In genomic region chr3:138442433-138442832, GRCh38 we compare ENCODE assay signal across 11 cellular contexts. TPM values are rescaled to one million over a fixed set of nuclear protein-coding genes. Genes with fewer than 3 reads are reported as not detected.
DNase-seq lines count a peak whose midpoint lies in the region; ATAC-seq and TF ChIP-seq lines count a peak whose summit lies in the region.
"Had no signal": no experiment of that assay in that cellular context is flagged by ENCODE, and none has a peak within 500 bp of the region (broad histone marks: within the 10 kb centered on the region; RNA-seq: fewer than 3 reads in every experiment).

No MANE protein-coding gene starts in this region.

- H3K4me1 ChIP-seq in adipocyte (ENCODE audit: control insufficient read depth, insufficient read depth, low read length): peaks cover 34% of the 10 kb centered on the region
- no peaks in the 10 kb centered on the region for H3K4me1 ChIP-seq in testis

- H3K4me3 ChIP-seq in adipocyte (ENCODE audit: low read length): no peak overlapping the region
- no peak overlapping the region for H3K4me3 ChIP-seq in testis

- no peak for ATAC-seq in stimulated activated naive CD8-positive, alpha-beta T cell treated with anti-CD3 and anti-CD28 coated beads, Interleukin-15, amount 100 ng/mL, for 72 hours
- ATAC-seq: Right ventricle myocardium inferior had no signal

- no peaks in the 10 kb centered on the region for H3K9me3 Mint-ChIP-seq in stimulated activated naive CD8-positive, alpha-beta T cell treated with anti-CD3 and anti-CD28 coated beads, Interleukin-15, amount 100 ng/mL, for 72 hours

- H3K4me1 Mint-ChIP-seq in stimulated activated naive CD8-positive, alpha-beta T cell treated with anti-CD3 and anti-CD28 coated beads, Interleukin-15, amount 100 ng/mL, for 72 hours: no peaks in the 10 kb centered on the region

- H3K27me3 Mint-ChIP-seq in stimulated activated naive CD8-positive, alpha-beta T cell treated with anti-CD3 and anti-CD28 coated beads, Interleukin-15, amount 100 ng/mL, for 72 hours: peaks cover 31% of the 10 kb centered on the region
- H3K27me3 Mint-ChIP-seq: activated naive CD8-positive, alpha-beta T cell had no signal

- no peak for TF ChIP-seq CTCF in testis (IDR thresholded peaks at IDR 0.05)

- no peaks in the 10 kb centered on the region for H3K36me3 ChIP-seq in adipocyte (ENCODE audit: control insufficient read depth, insufficient read depth, low read length, severe bottlenecking)
- no peaks in the 10 kb centered on the region for H3K36me3 ChIP-seq in testis (ENCODE audit: low read depth, missing control alignments)

- no peak overlapping the region for H3K27ac ChIP-seq in testis

- intact Hi-C loops in testis (cut with DNase I; ENCODE audit: low total_unique reads): no loop called here

- WGBS in testis, 2 donors: 86 to 89% methylated on average over 5 of the region's 5 CpGs

- DNase-seq in AG20443 (ENCODE audit: low spot score) (peak; percentile 64), HT-29 (ENCODE audit: low spot score) (peak; percentile 7), adipocyte (ENCODE audit: low read depth) (peak; percentile 32), kidney tubule cell (ENCODE audit: low spot score) (peak; percentile 51), COLO668 (lab: John Stamatoyannopoulos, UW; ENCODE audit: unreplicated experiment) (no peak), testis (no peak), midbrain (lab: John Stamatoyannopoulos, UW) (no peak)
- DNase-seq in stimulated activated naive CD8-positive, alpha-beta T cell treated with anti-CD3 and anti-CD28 coated beads, Interleukin-15, amount 100 ng/mL, for 72 hours: no peak
- DNase-seq: NCI-H2029 treated with DMSO at 0.1 percent for 48 hours had no signal

- no peak overlapping the region for H3K9ac ChIP-seq in adipocyte (ENCODE audit: low read length)

- no peak for TF ChIP-seq POLR2A in testis (IDR thresholded peaks at IDR 0.05)

- H3K27ac Mint-ChIP-seq in stimulated activated naive CD8-positive, alpha-beta T cell treated with anti-CD3 and anti-CD28 coated beads, Interleukin-15, amount 100 ng/mL, for 72 hours: no peak overlapping the region
- H3K27ac Mint-ChIP-seq: activated naive CD8-positive, alpha-beta T cell had no signal

- H3K9me3 ChIP-seq in adipocyte (ENCODE audit: control insufficient read depth, low read length) (no peaks in the 10 kb centered on the region), testis (no peaks in the 10 kb centered on the region)

- no peaks in the 10 kb centered on the region for H3K27me3 ChIP-seq in adipocyte (replicated peaks; ENCODE audit: control insufficient read depth, insufficient read depth, low read length)
- H3K27me3 ChIP-seq in testis: no peaks in the 10 kb centered on the region

- H3K4me3 Mint-ChIP-seq in stimulated activated naive CD8-positive, alpha-beta T cell treated with anti-CD3 and anti-CD28 coated beads, Interleukin-15, amount 100 ng/mL, for 72 hours: no peak overlapping the region
- H3K4me3 Mint-ChIP-seq: activated naive CD8-positive, alpha-beta T cell had no signal

RNA-seq across cellular contexts. Expression of gene ESYT3, which starts 8.0 kb away (rescaled TPM):
- not detected in 2 replicates for total RNA-seq in HT-29 (2014; rRNA removed; shearing (Covaris generic))
- 1 to 10 TPM; 5.2 to 5.4 TPM for total RNA-seq in testis
- polyA plus RNA-seq in testis (ENCODE audit: insufficient read depth, low read depth, low replicate concordance): 1.2 TPM

Comparison
In these comparisons a context has a peak if more than half of its experiments do, and no peak if none do; other contexts are left out.
1. DNase-seq: peak in AG20443 (single experiment), HT-29 (single experiment), adipocyte (single experiment) and kidney tubule cell (single experiment); none in COLO668 (single experiment), testis (single experiment), midbrain (single experiment) and stimulated activated naive CD8-positive, alpha-beta T cell treated with anti-CD3 and anti-CD28 coated beads, Interleukin-15, amount 100 ng/mL, for 72 hours (0 of 2).